ENCODE assay signal across 15 cellular contexts in the genomic region with DNA sequence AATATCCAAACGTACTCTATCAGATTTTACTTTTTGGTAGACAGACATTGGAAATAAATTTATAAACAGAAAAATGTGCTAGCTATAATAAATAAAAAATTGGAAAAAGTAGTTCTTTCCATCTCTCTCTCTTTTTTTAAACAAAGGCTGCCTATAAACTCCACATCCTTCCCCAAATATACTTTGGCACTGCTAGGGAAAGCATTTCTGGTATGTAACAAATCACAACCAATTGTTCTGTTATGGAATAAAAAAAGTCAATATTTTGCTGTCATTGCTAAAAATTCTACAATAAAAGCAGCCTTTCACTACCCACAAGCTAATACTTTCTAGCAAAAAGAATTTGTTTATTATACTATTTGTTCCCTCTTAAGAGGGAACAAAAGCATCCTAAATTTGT.
DNase-seq lines count a peak whose midpoint lies in the region; ATAC-seq and TF ChIP-seq lines count a peak whose summit lies in the region.
"Had no signal": no experiment of that assay in that cellular context is flagged by ENCODE, and none has a peak within 500 bp of the region (broad histone marks: within the 10 kb centered on the region; RNA-seq: fewer than 3 reads in every experiment).

No MANE protein-coding gene starts in this region.

- no peaks in the 10 kb centered on the region for H3K9me3 Mint-ChIP-seq in osteocyte (ENCODE audit: unreplicated experiment)

- H3K27me3 ChIP-seq in GM23248 (replicated peaks; ENCODE audit: insufficient read depth) (no peaks in the 10 kb centered on the region), brain microvascular endothelial cell (replicated peaks) (no peaks in the 10 kb centered on the region), spleen (replicated peaks in 1 of 7) (no peaks in the 10 kb centered on the region)
- H3K27me3 ChIP-seq: BLaER1 treated with 17β-estradiol and CSF1 and Interleukin-3, amounts not matched to agents 10 nM and 100 nM had no signal

- 10 to 12% methylated on average over 1 of the region's 1 CpG for WGBS in GM23248 (ENCODE audit: low coverage in 1 of 2, low lambda C conversion rate in 2 of 2, missing lambda C conversion rate in 2 of 2), 2 experiments
- WGBS in spleen, 5 donors: 75 to 90% (median 86%) methylated on average over 1 of the region's 1 CpG

- intact Hi-C loops in spleen (cut with DNase I; ENCODE audit: low total_unique reads): no loop called here

- TF ChIP-seq POLR2A in spleen (IDR thresholded peaks at IDR 0.05): no peak

- H3K27ac Mint-ChIP-seq in osteocyte (ENCODE audit: unreplicated experiment): peak overlapping the region; percentile 61
- H3K27ac Mint-ChIP-seq: IgD-negative memory B cell had no signal

- 0 out of 2 replicates have a peak overlapping the region, but pooled peaks have one; percentile 12 for H3K4me3 ChIP-seq in GM23248
- H3K4me3 ChIP-seq in brain microvascular endothelial cell (ENCODE audit: low read depth, low read length): no peak overlapping the region
- H3K4me3 ChIP-seq in spleen: no peak overlapping the region
- H3K4me3 ChIP-seq: BLaER1 treated with 17β-estradiol and CSF1 and Interleukin-3, amounts not matched to agents 10 nM and 100 nM had no signal

- peak overlapping the region; percentile 21 for H2AFZ ChIP-seq in GM23248

- DNase-seq in GM23248 (peak; percentile 15), brain microvascular endothelial cell (no peak), fibroblast of gingiva (ENCODE audit: low read depth) (peak; percentile 8), osteocyte (ENCODE audit: extremely low spot score, unreplicated experiment) (no peak), NCI-H2227 (lab: John Stamatoyannopoulos, UW; ENCODE audit: unreplicated experiment) (no peak), T-helper 2 cell (no peak), spleen (no peak)
- DNase-seq: NCI-H1417, NCI-H2081 treated with DMSO at 0.1 percent for 48 hours, NCI-H526 treated with DMSO at 0.1 percent for 48 hours, OCI-M1 had no signal

- H3K27ac ChIP-seq in GM23248 (peak overlapping the region; percentile 80), brain microvascular endothelial cell (peak overlapping the region; percentile 89), spleen (no peak overlapping the region)
- H3K27ac ChIP-seq: BLaER1 treated with 17β-estradiol and CSF1 and Interleukin-3, amounts not matched to agents 10 nM and 100 nM had no signal

- no peaks in the 10 kb centered on the region for H3K27me3 Mint-ChIP-seq in osteocyte (ENCODE audit: unreplicated experiment)
- H3K27me3 Mint-ChIP-seq: IgD-negative memory B cell had no signal

- no peaks in the 10 kb centered on the region for H3K36me3 ChIP-seq in GM23248 (ENCODE audit: low read depth)
- no peaks in the 10 kb centered on the region for H3K36me3 ChIP-seq in brain microvascular endothelial cell (replicated peaks)
- no peaks in the 10 kb centered on the region for H3K36me3 ChIP-seq in spleen
- H3K36me3 ChIP-seq: BLaER1 treated with 17β-estradiol and CSF1 and Interleukin-3, amounts not matched to agents 10 nM and 100 nM had no signal

- H3K4me1 Mint-ChIP-seq in osteocyte (ENCODE audit: unreplicated experiment): peaks cover 54% of the 10 kb centered on the region
- H3K4me1 Mint-ChIP-seq: IgD-negative memory B cell had no signal

- H3K79me2 ChIP-seq in GM23248 (ENCODE audit: insufficient read depth): no peaks in the 10 kb centered on the region

- peak overlapping the region; percentile 82 for H3K4me2 ChIP-seq in GM23248 (ENCODE audit: unreplicated experiment)
- H3K4me2 ChIP-seq: BLaER1 treated with 17β-estradiol and CSF1 and Interleukin-3, amounts not matched to agents 10 nM and 100 nM had no signal

- H3F3A ChIP-seq in GM23248 (ENCODE audit: insufficient read depth): peaks cover 30% of the 10 kb centered on the region

- no peaks in the 10 kb centered on the region for H4K20me1 ChIP-seq in GM23248 (ENCODE audit: insufficient read depth)
- H4K20me1 ChIP-seq: BLaER1 treated with 17β-estradiol and CSF1 and Interleukin-3, amounts not matched to agents 10 nM and 100 nM had no signal

- peaks cover 40% of the 10 kb centered on the region for H3K4me1 ChIP-seq in GM23248 (ENCODE audit: insufficient read depth)
- H3K4me1 ChIP-seq in spleen: peaks cover 0 to 2% (median 0%) of the 10 kb centered on the region in 6 donors

- H3K9ac ChIP-seq in GM23248: peak overlapping the region; percentile 45
- H3K9ac ChIP-seq: BLaER1 treated with 17β-estradiol and CSF1 and Interleukin-3, amounts not matched to agents 10 nM and 100 nM had no signal

- no peak overlapping the region for H3K4me3 Mint-ChIP-seq in osteocyte (ENCODE audit: unreplicated experiment)
- H3K4me3 Mint-ChIP-seq: IgD-negative memory B cell had no signal

- no peaks in the 10 kb centered on the region for H3K36me3 Mint-ChIP-seq in osteocyte (ENCODE audit: unreplicated experiment)

- H3K9me2 ChIP-seq in GM23248 (ENCODE audit: insufficient read depth): no peaks in the 10 kb centered on the region

- ATAC-seq in HG03108 (IDR thresholded peaks at IDR 0.05; ENCODE audit: unreplicated experiment): no peak
- ATAC-seq: Right ventricle myocardium inferior had no signal

- H3K9me3 ChIP-seq in GM23248 (ENCODE audit: low read depth) (no peaks in the 10 kb centered on the region), spleen (no peaks in the 10 kb centered on the region)
- H3K9me3 ChIP-seq: BLaER1 treated with 17β-estradiol and CSF1 and Interleukin-3, amounts not matched to agents 10 nM and 100 nM had no signal

- TF ChIP-seq CTCF in brain microvascular endothelial cell (IDR thresholded peaks at IDR 0.05; ENCODE audit: low read depth, low read length, missing control alignments) (no peak), osteocyte (IDR thresholded peaks at IDR 0.05) (no peak), spleen (IDR thresholded peaks at IDR 0.05 in 8 of 11, conservative IDR thresholded peaks at IDR 0.05 in 3 of 11) (no peak)

- in situ Hi-C loops in GM23248 (cut with MboI): no loop called here
- in situ Hi-C loops in brain microvascular endothelial cell (cut with HindIII; ENCODE audit: low pct_ligation_motif_present, low sequenced_read_pairs): no loop called here

Comparison
In these comparisons a context has a peak if more than half of its experiments do, and no peak if none do; other contexts are left out.
1. DNase-seq: peak in GM23248 (single experiment) and fibroblast of gingiva (single experiment); none in brain microvascular endothelial cell (single experiment), osteocyte (single experiment), NCI-H2227 (single experiment), T-helper 2 cell (0 of 5) and spleen (single experiment).
2. H3K27ac ChIP-seq: peak in GM23248 (single experiment) and brain microvascular endothelial cell (single experiment); none in spleen (0 of 8).